ENCODE assay signal across 8 cellular contexts in genomic region chr10:11609492-11610093, GRCh38. TPM values are rescaled to one million over a fixed set of nuclear protein-coding genes. Genes with fewer than 3 reads are reported as not detected.
DNase-seq lines count a peak whose midpoint lies in the region; ATAC-seq and TF ChIP-seq lines count a peak whose summit lies in the region.

No MANE protein-coding gene starts in this region.

- no peak for TF ChIP-seq EP300 in ovary (IDR thresholded peaks at IDR 0.05)
- TF ChIP-seq EP300 in upper lobe of left lung (IDR thresholded peaks at IDR 0.05) = no peak

- 73 to 75% methylated on average over 3 of the region's 3 CpGs for WGBS in esophagus, 2 donors
- WGBS in ovary, 3 donors = 90 to 91% (median 91%) methylated on average over 3 of the region's 3 CpGs
- 66 to 74% methylated on average over 3 of the region's 3 CpGs for WGBS in upper lobe of left lung, 2 donors

- peak overlapping the region; percentile 90 for H3K9ac ChIP-seq in Karpas-422 (ENCODE audit: low read length)

- H3K4me3 ChIP-seq in Karpas-422 (ENCODE audit: low read length) (peak overlapping the region; percentile 84), esophagus (ENCODE audit: low read depth in 1 of 2, low read length in 2 of 2) (peak overlapping the region; percentile 9 to 96), ovary (no peak overlapping the region), upper lobe of left lung (peak overlapping the region in 1 of 4 donors; percentile 94)

- DNase-seq in activated T-cell treated with anti-CD3 and anti-CD28 coated beads, Interleukin-2, amount 50 U/mL, for 4 hours = no peak
- no peak for DNase-seq in activated T-cell treated with anti-CD3 and anti-CD28 coated beads, Interleukin-2, amount 50 U/mL, for 48 hours
- peak; percentile 92 for DNase-seq in Karpas-422
- no peak for DNase-seq in stimulated activated naive B cell treated with anti-CD40 and anti-IgM and Interleukin-4, amounts not matched to agents 10 μg/mL and 1 μg/mL and 100 μg/mL, for 72 hours
- no peak for DNase-seq in caudate nucleus (lab: John Stamatoyannopoulos, UW)
- DNase-seq in ovary = no peak
- DNase-seq in upper lobe of left lung = no peak

- TF ChIP-seq CTCF in ovary (IDR thresholded peaks at IDR 0.05) (no peak), upper lobe of left lung (IDR thresholded peaks at IDR 0.05) (no peak)

- peaks cover 6% of the 10 kb centered on the region for H3K27me3 Mint-ChIP-seq in activated T-cell treated with anti-CD3 and anti-CD28 coated beads, Interleukin-2, amount 50 U/mL, for 4 hours (ENCODE audit: low read depth)
- H3K27me3 Mint-ChIP-seq in stimulated activated naive B cell treated with anti-CD40 and anti-IgM and Interleukin-4, amounts not matched to agents 10 μg/mL and 1 μg/mL and 100 μg/mL, for 72 hours = no peaks in the 10 kb centered on the region

- H3K36me3 Mint-ChIP-seq in activated T-cell treated with anti-CD3 and anti-CD28 coated beads, Interleukin-2, amount 50 U/mL, for 4 hours (ENCODE audit: insufficient read depth) = no peaks in the 10 kb centered on the region
- peaks cover 2 to 3% of the 10 kb centered on the region in 2 donors for H3K36me3 Mint-ChIP-seq in stimulated activated naive B cell treated with anti-CD40 and anti-IgM and Interleukin-4, amounts not matched to agents 10 μg/mL and 1 μg/mL and 100 μg/mL, for 72 hours

- H3K9me2 ChIP-seq in Karpas-422 (replicated peaks; ENCODE audit: insufficient read depth, low read length) = no peaks in the 10 kb centered on the region

- H3K27ac ChIP-seq in Karpas-422 (ENCODE audit: low read length) (peak overlapping the region; percentile 95), esophagus (ENCODE audit: low read depth in 2 of 2, low read length in 1 of 2) (peak overlapping the region in 1 of 2 donors; percentile 47), caudate nucleus (ENCODE audit: low read depth, low read length) (no peak overlapping the region), ovary (no peak overlapping the region), upper lobe of left lung (peak overlapping the region in 1 of 4 donors; percentile 94)

- no peaks in the 10 kb centered on the region for H3K27me3 ChIP-seq in Karpas-422 (ENCODE audit: low read length)
- H3K27me3 ChIP-seq in esophagus (ENCODE audit: control insufficient read depth in 1 of 2, insufficient read depth in 2 of 2, low read length in 2 of 2) = no peaks in the 10 kb centered on the region
- no peaks in the 10 kb centered on the region for H3K27me3 ChIP-seq in ovary
- no peaks in the 10 kb centered on the region for H3K27me3 ChIP-seq in upper lobe of left lung

- no peaks in the 10 kb centered on the region for H4K20me1 ChIP-seq in Karpas-422 (ENCODE audit: insufficient read depth, low read depth, low read length)

- H3K4me1 ChIP-seq in Karpas-422 (ENCODE audit: low read length) (peaks cover 68% of the 10 kb centered on the region), esophagus (ENCODE audit: control insufficient read depth in 2 of 2, insufficient read depth in 2 of 2, low read length in 1 of 2) (no peaks in the 10 kb centered on the region), ovary (ENCODE audit: insufficient read depth) (peaks cover 3% of the 10 kb centered on the region), upper lobe of left lung (peaks cover 25 to 30% (median 27%) of the 10 kb centered on the region in 4 donors)

- TF ChIP-seq POLR2A in ovary (IDR thresholded peaks at IDR 0.05) (no peak), upper lobe of left lung (IDR thresholded peaks at IDR 0.05) (no peak)

- no peaks in the 10 kb centered on the region for H3K9me3 ChIP-seq in Karpas-422 (ENCODE audit: low read length)
- H3K9me3 ChIP-seq in esophagus (ENCODE audit: control insufficient read depth in 2 of 2, insufficient read depth in 1 of 2, low read depth in 1 of 2, low read length in 1 of 2) = no peaks in the 10 kb centered on the region
- H3K9me3 ChIP-seq in ovary = no peaks in the 10 kb centered on the region
- no peaks in the 10 kb centered on the region for H3K9me3 ChIP-seq in upper lobe of left lung

- no peaks in the 10 kb centered on the region for H3K9me3 Mint-ChIP-seq in activated T-cell treated with anti-CD3 and anti-CD28 coated beads, Interleukin-2, amount 50 U/mL, for 4 hours
- H3K9me3 Mint-ChIP-seq in stimulated activated naive B cell treated with anti-CD40 and anti-IgM and Interleukin-4, amounts not matched to agents 10 μg/mL and 1 μg/mL and 100 μg/mL, for 72 hours = no peaks in the 10 kb centered on the region

- H3K4me2 ChIP-seq in Karpas-422 (ENCODE audit: low read depth, low read length, poor library complexity, severe bottlenecking) = peak overlapping the region; percentile 81

- peak overlapping the region; percentile 9 for H3K4me3 Mint-ChIP-seq in activated T-cell treated with anti-CD3 and anti-CD28 coated beads, Interleukin-2, amount 50 U/mL, for 4 hours
- peak overlapping the region; percentile 66 to 71 for H3K4me3 Mint-ChIP-seq in stimulated activated naive B cell treated with anti-CD40 and anti-IgM and Interleukin-4, amounts not matched to agents 10 μg/mL and 1 μg/mL and 100 μg/mL, for 72 hours

- no peak overlapping the region for H2AFZ ChIP-seq in Karpas-422 (ENCODE audit: low read length)

- peaks cover 59% of the 10 kb centered on the region for H3K4me1 Mint-ChIP-seq in activated T-cell treated with anti-CD3 and anti-CD28 coated beads, Interleukin-2, amount 50 U/mL, for 4 hours (ENCODE audit: low read depth)
- peaks cover 29 to 54% of the 10 kb centered on the region in 2 donors for H3K4me1 Mint-ChIP-seq in stimulated activated naive B cell treated with anti-CD40 and anti-IgM and Interleukin-4, amounts not matched to agents 10 μg/mL and 1 μg/mL and 100 μg/mL, for 72 hours

- H3K79me2 ChIP-seq in Karpas-422 (ENCODE audit: low read length) = peaks cover 63% of the 10 kb centered on the region

- intact Hi-C loops in ovary (cut with DNase I) = no loop called here

- H3K27ac Mint-ChIP-seq in stimulated activated naive B cell treated with anti-CD40 and anti-IgM and Interleukin-4, amounts not matched to agents 10 μg/mL and 1 μg/mL and 100 μg/mL, for 72 hours = peak overlapping the region; percentile 74

- H3K36me3 ChIP-seq in Karpas-422 (ENCODE audit: insufficient read depth, low read length) (no peaks in the 10 kb centered on the region), esophagus (ENCODE audit: control insufficient read depth in 2 of 2, insufficient read depth in 2 of 2, low read length in 1 of 2) (no peaks in the 10 kb centered on the region), ovary (no peaks in the 10 kb centered on the region), upper lobe of left lung (no peaks in the 10 kb centered on the region)

- no peak for ATAC-seq in activated T-cell treated with anti-CD3 and anti-CD28 coated beads, Interleukin-2, amount 50 U/mL, for 4 hours
- peak in 1 of 2 donors; percentile 19 for ATAC-seq in stimulated activated naive B cell treated with anti-CD40 and anti-IgM and Interleukin-4, amounts not matched to agents 10 μg/mL and 1 μg/mL and 100 μg/mL, for 72 hours (replicated peaks)
- ATAC-seq in upper lobe of left lung (ENCODE audit: low FRiP score in 2 of 2) = no peak

RNA-seq across cellular contexts. Expression of gene USP6NL, which starts 1.9 kb away (rescaled TPM):
- 1 to 10 TPM; 4.7 to 5.3 (median 4.7) TPM for total RNA-seq in activated T-cell treated with anti-CD3 and anti-CD28 coated beads, Interleukin-2, amount 50 U/mL, for 4 hours
- 54.3 and 63.9 TPM in 2 replicates for total RNA-seq in Karpas-422 (2014; rRNA removed; shearing (Covaris generic); ENCODE audit: low replicate concordance)
- polyA plus RNA-seq in esophagus (10 to 100 TPM; 26.8 to 28.3 TPM), ovary (10 to 100 TPM in 1 of 2 donors, 1 to 10 TPM in 1; 9.6 to 16.3 TPM)
- total RNA-seq in ovary (10 to 100 TPM; 13.8 to 28.8 (median 19.8) TPM), upper lobe of left lung (10 to 100 TPM; 16.4 to 28.6 (median 21.8) TPM)
